In genomic region chr12:119594772-119595445, GRCh38 we compare ENCODE assay signal across 11 cellular contexts. TPM values are rescaled to one million over a fixed set of nuclear protein-coding genes. Genes with fewer than 3 reads are reported as not detected.
DNase-seq lines count a peak whose midpoint lies in the region; ATAC-seq and TF ChIP-seq lines count a peak whose summit lies in the region.
"Had no signal": no experiment of that assay in that cellular context is flagged by ENCODE, and none has a peak within 500 bp of the region (broad histone marks: within the 10 kb centered on the region; RNA-seq: fewer than 3 reads in every experiment).

No MANE protein-coding gene starts in this region.

- H3K9me2 ChIP-seq in Karpas-422 (replicated peaks; ENCODE audit: insufficient read depth, low read length): no peaks in the 10 kb centered on the region

- H3K27me3 ChIP-seq in Karpas-422 (ENCODE audit: low read length) (no peaks in the 10 kb centered on the region), colonic mucosa (peaks cover 20% of the 10 kb centered on the region), left lung (peaks cover 17 to 54% of the 10 kb centered on the region in 2 donors), stomach (peaks cover 7 to 67% (median 36%) of the 10 kb centered on the region in 3 donors)

- TF ChIP-seq POLR2A in stomach (IDR thresholded peaks at IDR 0.05): no peak

- H4K20me1 ChIP-seq in Karpas-422 (ENCODE audit: insufficient read depth, low read depth, low read length): no peaks in the 10 kb centered on the region

- no peak overlapping the region for H3K9ac ChIP-seq in Karpas-422 (ENCODE audit: low read length)
- H3K9ac ChIP-seq in colonic mucosa (ENCODE audit: low read depth in 2 of 2, low read length in 2 of 2): no peak overlapping the region

- 1 to 4% (median 3%) methylated on average over 32 to 49 of the region's 49 CpGs for WGBS in stomach, 5 donors

- no peak overlapping the region for H3K4me3 ChIP-seq in Karpas-422 (ENCODE audit: low read length)
- no peak overlapping the region for H3K4me3 ChIP-seq in colonic mucosa
- H3K4me3 ChIP-seq in left lung: peak overlapping the region; percentile 41 to 46
- peak overlapping the region; percentile 25 to 44 (median 34) for H3K4me3 ChIP-seq in stomach
- H3K4me3 ChIP-seq: smooth muscle cell had no signal

- no peak for TF ChIP-seq EP300 in stomach (IDR thresholded peaks at IDR 0.05)

- H3K79me2 ChIP-seq in Karpas-422 (ENCODE audit: low read length): no peaks in the 10 kb centered on the region

- H2AFZ ChIP-seq in Karpas-422 (ENCODE audit: low read length): no peak overlapping the region

- TF ChIP-seq CTCF in colonic mucosa (IDR thresholded peaks at IDR 0.05) (no peak), left lung (IDR thresholded peaks at IDR 0.05) (no peak), stomach (IDR thresholded peaks at IDR 0.05) (no peak)

- ATAC-seq in left lung (peak; percentile 78), GM18520 (IDR thresholded peaks at IDR 0.05; ENCODE audit: unreplicated experiment) (no peak)

- no peaks in the 10 kb centered on the region for H3K4me1 ChIP-seq in Karpas-422 (ENCODE audit: low read length)
- H3K4me1 ChIP-seq in colonic mucosa: no peaks in the 10 kb centered on the region
- peaks cover 0 to 10% of the 10 kb centered on the region in 2 donors for H3K4me1 ChIP-seq in left lung
- H3K4me1 ChIP-seq in stomach: peaks cover 0 to 23% (median 12%) of the 10 kb centered on the region in 4 donors

- no peaks in the 10 kb centered on the region for H3K9me3 ChIP-seq in Karpas-422 (ENCODE audit: low read length)
- H3K9me3 ChIP-seq in colonic mucosa: no peaks in the 10 kb centered on the region
- no peaks in the 10 kb centered on the region for H3K9me3 ChIP-seq in left lung
- H3K9me3 ChIP-seq in stomach: no peaks in the 10 kb centered on the region

- no peak overlapping the region for H3K27ac ChIP-seq in Karpas-422 (ENCODE audit: low read length)
- no peak overlapping the region for H3K27ac ChIP-seq in colonic mucosa
- H3K27ac ChIP-seq in left lung: peak overlapping the region in 1 of 2 donors; percentile 31
- peak overlapping the region in 4 of 5 donors; percentile 4 to 60 (median 14) for H3K27ac ChIP-seq in stomach

- intact Hi-C loops in colonic mucosa (cut with DNase I): no loop called here
- intact Hi-C loops in left lung (cut with DNase I): no loop called here
- intact Hi-C loops in stomach (cut with DNase I; ENCODE audit: low total_unique reads): no loop called here

- no peak overlapping the region for H3K4me2 ChIP-seq in Karpas-422 (ENCODE audit: low read depth, low read length, poor library complexity, severe bottlenecking)
- H3K4me2 ChIP-seq: smooth muscle cell had no signal

- DNase-seq in Karpas-422 (peak; percentile 20), colonic mucosa (peak; percentile 19), left lung (peak; percentile 35 to 79), stomach (no peak), NCI-H1417 treated with DMSO at 0.1 percent for 48 hours (lab: John Stamatoyannopoulos, UW) (no peak), UCSD-AML1 (lab: John Stamatoyannopoulos, UW; ENCODE audit: unreplicated experiment) (no peak)
- no peak for DNase-seq in activated T-cell treated with anti-CD3 and anti-CD28 coated beads, Interleukin-2, amount 50 U/mL, for 1 hour
- DNase-seq: activated CD4-positive, alpha-beta T cell treated with anti-CD3 and anti-CD28 coated beads for 4 hours; NCI-H187 had no signal

- H3K36me3 ChIP-seq in Karpas-422 (ENCODE audit: insufficient read depth, low read length) (no peaks in the 10 kb centered on the region), colonic mucosa (no peaks in the 10 kb centered on the region), left lung (no peaks in the 10 kb centered on the region), stomach (no peaks in the 10 kb centered on the region)

RNA-seq across cellular contexts. Expression of gene TMEM233, which starts 1.3 kb away (rescaled TPM):
- not detected in 2 replicates for total RNA-seq in Karpas-422 (2014; rRNA removed; shearing (Covaris generic); ENCODE audit: low replicate concordance)
- total RNA-seq in colonic mucosa: under 1 TPM; 0.10 to 0.13 TPM
- total RNA-seq in left lung: 1 to 10 TPM in 1 of 2 donors, under 1 TPM in 1; 0.79 to 1.1 TPM
- under 1 TPM in 1 of 5 donors, not detected in 4; 0.18 TPM for total RNA-seq in stomach
- polyA plus RNA-seq in stomach: under 1 TPM; 0.10 to 0.92 (median 0.25) TPM
- total RNA-seq: smooth muscle cell had no signal
- polyA plus RNA-seq: smooth muscle cell had no signal

Comparison
In these comparisons a context has a peak if more than half of its experiments do, and no peak if none do; other contexts are left out.
1. DNase-seq: peak in Karpas-422 (single experiment), colonic mucosa (single experiment) and left lung (2 of 2); none in stomach (single experiment), NCI-H1417 treated with DMSO at 0.1 percent for 48 hours (single experiment), activated T-cell treated with anti-CD3 and anti-CD28 coated beads, Interleukin-2, amount 50 U/mL, for 1 hour (single experiment) and UCSD-AML1 (single experiment).
2. H3K27ac ChIP-seq: peak in stomach (4 of 5); none in Karpas-422 (single experiment) and colonic mucosa (single experiment).
3. H3K4me3 ChIP-seq: peak in left lung (2 of 2) and stomach (4 of 4); none in Karpas-422 (single experiment) and colonic mucosa (single experiment).